22 cellular contexts compared by ENCODE assay signal in the genomic region with DNA sequence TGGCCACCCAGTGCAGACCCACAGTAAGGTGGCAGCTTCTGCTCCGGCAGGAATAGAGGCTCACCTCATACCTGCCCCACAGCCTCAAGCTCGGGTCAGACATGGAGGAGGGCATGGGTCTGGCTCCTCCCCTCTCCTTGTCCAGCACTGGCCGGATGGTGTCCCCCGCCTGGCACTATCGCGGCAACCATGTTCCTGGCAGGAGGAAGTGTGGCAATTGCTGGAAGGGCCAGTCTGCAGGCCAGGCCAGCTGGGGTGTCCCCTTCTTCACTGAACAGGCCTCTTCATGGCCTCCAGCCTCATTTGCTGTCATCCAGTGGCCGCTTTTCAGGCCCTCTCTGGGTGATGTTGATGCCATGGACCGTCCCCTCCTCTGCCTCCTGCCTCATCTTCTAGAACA. TPM values are rescaled to one million over a fixed set of nuclear protein-coding genes. Genes with fewer than 3 reads are reported as not detected.
A peak's percentile ranks its signal among the peaks of the same experiment; 100 is the strongest.
DNase-seq lines count a peak whose midpoint lies in the region; FAIRE-seq and TF ChIP-seq lines count a peak whose summit lies in the region.
"Had no signal": no experiment of that assay in that cellular context is flagged by ENCODE, and none has a peak within 500 bp of the region (broad histone marks: within the 10 kb centered on the region; RNA-seq: fewer than 3 reads in every experiment).

No MANE protein-coding gene starts in this region.

- H3K4me2 ChIP-seq in PC-9 (peak overlapping the region; percentile 81), smooth muscle cell (no peak overlapping the region)

- H4K20me1 ChIP-seq in PC-9 (ENCODE audit: insufficient read depth) (no peaks in the 10 kb centered on the region), smooth muscle cell (ENCODE audit: low read depth) (no peaks in the 10 kb centered on the region)

- H3K9me2 ChIP-seq in PC-9 (ENCODE audit: insufficient read depth): no peaks in the 10 kb centered on the region

- H3K36me3 ChIP-seq in PC-9 (ENCODE audit: low read depth): no peaks in the 10 kb centered on the region
- no peaks in the 10 kb centered on the region for H3K36me3 ChIP-seq in kidney (ENCODE audit: control insufficient read depth in 1 of 2, insufficient read depth in 2 of 2, low read length in 2 of 2)
- no peaks in the 10 kb centered on the region for H3K36me3 ChIP-seq in smooth muscle cell (ENCODE audit: low read depth)
- H3K36me3 ChIP-seq: cardiac muscle cell, thoracic aorta had no signal

- peak overlapping the region; percentile 56; the same call in 1 of the 2 replicates for H2AFZ ChIP-seq in PC-9
- no peak overlapping the region for H2AFZ ChIP-seq in smooth muscle cell (ENCODE audit: low read depth)

- no peak overlapping the region for H3K9ac ChIP-seq in kidney (ENCODE audit: low read length in 2 of 2)
- no peak overlapping the region for H3K9ac ChIP-seq in smooth muscle cell (ENCODE audit: low read depth)

- CTCF ChIA-PET in PC-9 (lab: Charles Lee): no interaction called here

- TF ChIP-seq CTCF in GM13976 (IDR thresholded peaks at IDR 0.05; ENCODE audit: borderline replicate concordance, control extremely low read depth, extremely low read depth, insufficient read depth, missing control alignments) (no peak), PC-9 (conservative IDR thresholded peaks at IDR 0.05) (no peak), kidney (IDR thresholded peaks at IDR 0.05; ENCODE audit: borderline replicate concordance, extremely low read depth, insufficient read depth) (no peak), smooth muscle cell (IDR thresholded peaks at IDR 0.05; ENCODE audit: borderline replicate concordance, insufficient read depth, poor library complexity, severe bottlenecking) (no peak), dorsolateral prefrontal cortex (IDR thresholded peaks at IDR 0.05 in 54 of 56, conservative IDR thresholded peaks at IDR 0.05 in 2 of 56; ENCODE audit: low read depth in 1 of 56, partially characterized antibody in 56 of 56) (no peak)

- H3K4me1 ChIP-seq in PC-9 (replicated peaks; ENCODE audit: insufficient read depth) (peaks cover 86% of the 10 kb centered on the region), kidney (ENCODE audit: control insufficient read depth in 1 of 2, insufficient read depth in 1 of 2, low read depth in 1 of 2, low read length in 2 of 2) (peaks cover 0 to 2% of the 10 kb centered on the region in 2 donors), smooth muscle cell (ENCODE audit: low read depth) (peaks cover 25% of the 10 kb centered on the region)

- BruUV-seq in PC-9 (replicated peaks; lab: Mats Ljungman, UMichigan): no TSS peak

- H3K4me3 ChIP-seq in PC-9 (peak overlapping the region; percentile 42; the same call in 1 of the 2 replicates), kidney (ENCODE audit: low read length in 2 of 2) (no peak overlapping the region), smooth muscle cell (no peak overlapping the region), dorsolateral prefrontal cortex (no peak overlapping the region)
- H3K4me3 ChIP-seq: cardiac muscle cell, thoracic aorta had no signal

- DNase-seq in GM13976 (ENCODE audit: low spot score): peak; percentile 23
- DNase-seq in PC-9: peak; percentile 41 to 45
- peak; percentile 72 for DNase-seq in kidney
- DNase-seq in smooth muscle cell (lab: John Stamatoyannopoulos, UW; ENCODE audit: unreplicated experiment): no peak
- DNase-seq in NAMALWA (ENCODE audit: low spot score): no peak
- no peak for DNase-seq in stimulated activated naive CD4-positive, alpha-beta T cell (lab: John Stamatoyannopoulos, UW)
- DNase-seq in NCI-H345 treated with DMSO at 0.1 percent for 48 hours (lab: John Stamatoyannopoulos, UW; ENCODE audit: unreplicated experiment): no peak
- DNase-seq in dorsolateral prefrontal cortex: no peak
- DNase-seq: activated CD8-positive, alpha-beta T cell treated with anti-CD3 and anti-CD28 coated beads, Interleukin-2, amount 10 ng/mL, durations not matched to agents 7 days and 5 days; activated naive CD4-positive, alpha-beta T cell; activated T-cell treated with anti-CD3 and anti-CD28 coated beads, Interleukin-2, amount 50 U/mL, for 24 hours; amniotic stem cell; dermis blood vessel endothelial cell; DMS53; left cardiac atrium; NCI-H1105 treated with DMSO at 0.1 percent for 48 hours; NCI-H2029 treated with DMSO at 0.1 percent for 48 hours; NCI-H510A; T1000 had no signal

- POLR2A ChIA-PET in PC-9 (lab: Charles Lee; ENCODE audit: unreplicated experiment): no interaction called here

- FAIRE-seq in kidney (lab: Jason Lieb, UNC): no peak
- FAIRE-seq: endothelial cell of umbilical vein had no signal

- intact Hi-C loops in PC-9 (cut with micrococcal nuclease; ENCODE audit: unreplicated experiment) (loop anchor here (5.0 kb wide), 1 partner anchor 90 kb away; no protein-coding TSS in a partner anchor), kidney (cut with DNase I) (no loop called here), dorsolateral prefrontal cortex (cut with DNase I) (no loop called here)

- no peaks in the 10 kb centered on the region for H3K27me3 ChIP-seq in PC-9 (ENCODE audit: insufficient read depth, low read depth)
- no peaks in the 10 kb centered on the region for H3K27me3 ChIP-seq in smooth muscle cell (ENCODE audit: low read depth)
- no peaks in the 10 kb centered on the region for H3K27me3 ChIP-seq in dorsolateral prefrontal cortex
- H3K27me3 ChIP-seq: cardiac muscle cell had no signal

- in situ Hi-C loops in GM13976 (cut with MboI; ENCODE audit: low sequenced_read_pairs, unreplicated experiment): loop anchor here (25.0 kb wide), 1 partner anchor 105 kb away; no protein-coding TSS in a partner anchor

- no peaks in the 10 kb centered on the region for H3K9me3 ChIP-seq in PC-9 (ENCODE audit: insufficient read depth, low read depth)
- H3K9me3 ChIP-seq in kidney (ENCODE audit: control insufficient read depth in 1 of 2, low read length in 2 of 2): no peaks in the 10 kb centered on the region
- H3K9me3 ChIP-seq in smooth muscle cell (replicated peaks; ENCODE audit: low read depth): no peaks in the 10 kb centered on the region
- H3K9me3 ChIP-seq: thoracic aorta had no signal

- H3F3A ChIP-seq in PC-9 (ENCODE audit: insufficient read depth, low read depth) (peaks cover 54% of the 10 kb centered on the region), smooth muscle cell (ENCODE audit: low read depth) (peaks cover 9% of the 10 kb centered on the region)

- H3K27ac ChIP-seq in PC-9: peak overlapping the region; percentile 92
- no peak overlapping the region for H3K27ac ChIP-seq in kidney (ENCODE audit: low read depth in 2 of 2, low read length in 2 of 2)
- peak overlapping the region; percentile 87 for H3K27ac ChIP-seq in smooth muscle cell (ENCODE audit: low read depth)
- H3K27ac ChIP-seq in dorsolateral prefrontal cortex: peak overlapping the region in 1 of 59 donors; percentile 5
- H3K27ac ChIP-seq: cardiac muscle cell had no signal

- 92% methylated on average over 8 of the region's 8 CpGs for whole genome bisulfite sequencing in smooth muscle cell (ENCODE audit: low lambda C conversion rate)

- H3K79me2 ChIP-seq in PC-9 (ENCODE audit: low read depth) (no peaks in the 10 kb centered on the region), smooth muscle cell (ENCODE audit: low read depth) (no peaks in the 10 kb centered on the region)

RNA-seq across cellular contexts. Expression of a gene that starts 41.4 kb away (rescaled TPM):
- total RNA-seq in PC-9 (2021): 5.0 and 5.8 TPM in 2 replicates
- 32.6 TPM for total RNA-seq in kidney
- polyA plus RNA-seq in kidney (ENCODE audit: insufficient read depth, low read depth, low replicate concordance): 17.3 TPM
- 114 and 142 TPM in 2 replicates for total RNA-seq in smooth muscle cell
- polyA plus RNA-seq in smooth muscle cell: 134 and 136 TPM in 2 replicates
- 10 to 100 TPM; 14.2 to 34.2 (median 23.6) TPM for total RNA-seq in dorsolateral prefrontal cortex

Comparison
In these comparisons a context has a peak if more than half of its experiments do, and no peak if none do; other contexts are left out.
1. DNase-seq: peak in GM13976 (single experiment), PC-9 (2 of 2) and kidney (single experiment); none in smooth muscle cell (single experiment), NAMALWA (single experiment), stimulated activated naive CD4-positive, alpha-beta T cell (0 of 6), NCI-H345 treated with DMSO at 0.1 percent for 48 hours (single experiment) and dorsolateral prefrontal cortex (0 of 10).
2. H3K27ac ChIP-seq: peak in PC-9 (single experiment) and smooth muscle cell (single experiment); none in kidney (0 of 2).